In genomic region chr13:41052441-41052840, GRCh38 we compare ENCODE assay signal across 18 cellular contexts. TPM values are rescaled to one million over a fixed set of nuclear protein-coding genes. Genes with fewer than 3 reads are reported as not detected.
DNase-seq lines count a peak whose midpoint lies in the region; ATAC-seq and TF ChIP-seq lines count a peak whose summit lies in the region.
"Had no signal": no experiment of that assay in that cellular context is flagged by ENCODE, and none has a peak within 500 bp of the region (broad histone marks: within the 10 kb centered on the region; RNA-seq: fewer than 3 reads in every experiment).

No MANE protein-coding gene starts in this region.

- DNase-seq in breast epithelium (ENCODE audit: low spot score in 2 of 2), result no peak
- DNase-seq in mammary epithelial cell, result no peak
- no peak for DNase-seq in SJSA1 (ENCODE audit: low read depth in 1 of 2, low spot score in 2 of 2)
- DNase-seq in right lobe of liver, result no peak
- DNase-seq in thyroid gland, result peak; percentile 14 to 29
- no peak for DNase-seq in foreskin melanocyte
- no peak for DNase-seq in NCI-H187 treated with DMSO at 0.1 percent for 48 hours (lab: John Stamatoyannopoulos, UW)
- DNase-seq: activated CD4-positive, alpha-beta T cell treated with anti-CD3 and anti-CD28 coated beads for 48 hours; activated CD8-positive, alpha-beta memory T cell treated with anti-CD3 and anti-CD28 coated beads, Interleukin-2, amount 50 U/mL, for 4 hours; activated effector memory CD4-positive, alpha-beta T cell treated with Interleukin-2 at 50 U/mL for 16 hours; CD4-positive, CD25-positive, alpha-beta regulatory T cell; MV-4-11; NCI-H1930; NCI-H446; occipital lobe; stimulated activated naive CD4-positive, alpha-beta T cell had no signal

- no peak overlapping the region for H3K9ac ChIP-seq in mammary epithelial cell (ENCODE audit: insufficient read depth, low read length)

- no peak overlapping the region for H2AFZ ChIP-seq in mammary epithelial cell (ENCODE audit: low read depth, low read length)

- no peaks in the 10 kb centered on the region for H4K20me1 ChIP-seq in mammary epithelial cell (ENCODE audit: insufficient read depth, low read length)

- dilution Hi-C loops in mammary epithelial cell (cut with HindIII; ENCODE audit: low sequenced_read_pairs), result no loop called here

- H3K9me3 ChIP-seq in breast epithelium (no peaks in the 10 kb centered on the region), mammary epithelial cell (replicated peaks; ENCODE audit: insufficient read depth, low read length) (peaks cover 3% of the 10 kb centered on the region), SJSA1 (replicated peaks) (no peaks in the 10 kb centered on the region; the same call in 1 of the 2 replicates), right lobe of liver (no peaks in the 10 kb centered on the region), thyroid gland (no peaks in the 10 kb centered on the region)

- CTCF ChIA-PET in mammary epithelial cell (lab: Charles Lee; ENCODE audit: low non-redundant PET), result no interaction called here

- ATAC-seq in right lobe of liver, result peak; percentile 32 to 57 (median 39)
- no peak for ATAC-seq in GM21528 (IDR thresholded peaks at IDR 0.05; ENCODE audit: low FRiP score, unreplicated experiment)

- in situ Hi-C loops in mammary epithelial cell (cut with MboI; ENCODE audit: low sequenced_read_pairs in 2 of 2), result no loop called here

- H3K36me3 ChIP-seq in breast epithelium, result no peaks in the 10 kb centered on the region
- no peaks in the 10 kb centered on the region for H3K36me3 ChIP-seq in mammary epithelial cell (ENCODE audit: insufficient read depth, low read length)
- H3K36me3 ChIP-seq in SJSA1, result no peaks in the 10 kb centered on the region
- no peaks in the 10 kb centered on the region for H3K36me3 ChIP-seq in right lobe of liver
- no peaks in the 10 kb centered on the region for H3K36me3 ChIP-seq in thyroid gland
- H3K36me3 ChIP-seq: cardiac muscle cell had no signal

- no TSS peak for BruUV-seq in mammary epithelial cell (replicated peaks; lab: Mats Ljungman, UMichigan)

- H3K4me3 ChIP-seq in breast epithelium, result no peak overlapping the region
- no peak overlapping the region for H3K4me3 ChIP-seq in mammary epithelial cell (replicated peaks in 1 of 3; ENCODE audit: insufficient read depth in 1 of 3, low read depth in 2 of 3, low read length in 3 of 3)
- no peak overlapping the region for H3K4me3 ChIP-seq in SJSA1
- no peak overlapping the region for H3K4me3 ChIP-seq in right lobe of liver
- no peak overlapping the region for H3K4me3 ChIP-seq in thyroid gland (replicated peaks in 1 of 3)
- H3K4me3 ChIP-seq: cardiac muscle cell had no signal

- H3K27me3 ChIP-seq in breast epithelium, result no peaks in the 10 kb centered on the region
- H3K27me3 ChIP-seq in mammary epithelial cell (ENCODE audit: insufficient read depth, low read length), result no peaks in the 10 kb centered on the region
- no peaks in the 10 kb centered on the region for H3K27me3 ChIP-seq in SJSA1 (replicated peaks)
- no peaks in the 10 kb centered on the region for H3K27me3 ChIP-seq in right lobe of liver
- H3K27me3 ChIP-seq in thyroid gland, result no peaks in the 10 kb centered on the region
- H3K27me3 ChIP-seq: cardiac muscle cell had no signal

- intact Hi-C loops in breast epithelium (cut with DNase I; ENCODE audit: low total_unique reads) (no loop called here), mammary epithelial cell (cut with micrococcal nuclease) (no loop called here), right lobe of liver (cut with DNase I) (no loop called here), thyroid gland (cut with DNase I) (loop anchor here (10.0 kb wide), 1 partner anchor 58 kb away; no protein-coding TSS in a partner anchor)

- H3K79me2 ChIP-seq in mammary epithelial cell (ENCODE audit: insufficient read depth, low read length), result peaks cover 90% of the 10 kb centered on the region

- 91% methylated on average over 3 of the region's 3 CpGs for WGBS in mammary epithelial cell (ENCODE audit: low coverage, missing lambda C conversion rate)
- WGBS in right lobe of liver (ENCODE audit: insufficient coverage, low coverage, low lambda C conversion rate, missing lambda C conversion rate), result 14% methylated on average over 3 of the region's 3 CpGs
- 95 to 97% methylated on average over 3 of the region's 3 CpGs for WGBS in thyroid gland, 2 donors

- no peak overlapping the region for H3K4me2 ChIP-seq in mammary epithelial cell (ENCODE audit: insufficient read depth, low read depth, low read length)

- peak overlapping the region; percentile 67 to 77 for H3K27ac ChIP-seq in breast epithelium
- H3K27ac ChIP-seq in mammary epithelial cell (ENCODE audit: insufficient read depth, low read depth, low read length), result no peak overlapping the region
- peak overlapping the region; percentile 34; the same call in 1 of the 2 replicates for H3K27ac ChIP-seq in SJSA1
- H3K27ac ChIP-seq in right lobe of liver, result peak overlapping the region in 2 of 3 donors; percentile 73 to 89
- peak overlapping the region in 1 of 3 donors; percentile 29 for H3K27ac ChIP-seq in thyroid gland
- H3K27ac ChIP-seq: cardiac muscle cell had no signal

- no peak for TF ChIP-seq CTCF in breast epithelium (IDR thresholded peaks at IDR 0.05)
- TF ChIP-seq CTCF in mammary epithelial cell (conservative IDR thresholded peaks at IDR 0.05 in 1 of 2, IDR thresholded peaks at IDR 0.05 in 1 of 2; ENCODE audit: extremely low read depth in 1 of 2, insufficient read depth in 1 of 2, low read depth in 1 of 2, low read length in 2 of 2), result no peak
- TF ChIP-seq CTCF in right lobe of liver (IDR thresholded peaks at IDR 0.05), result no peak
- TF ChIP-seq CTCF in thyroid gland (IDR thresholded peaks at IDR 0.05), result no peak

- H3K4me1 ChIP-seq in breast epithelium, result no peaks in the 10 kb centered on the region
- peaks cover 7% of the 10 kb centered on the region for H3K4me1 ChIP-seq in mammary epithelial cell (ENCODE audit: insufficient read depth, low read length)
- H3K4me1 ChIP-seq in SJSA1 (replicated peaks), result peaks cover 17% of the 10 kb centered on the region
- H3K4me1 ChIP-seq in right lobe of liver, result peaks cover 0 to 54% (median 13%) of the 10 kb centered on the region in 4 donors
- H3K4me1 ChIP-seq in thyroid gland, result peaks cover 38 to 61% of the 10 kb centered on the region in 2 donors

- TF ChIP-seq POLR2A in breast epithelium (IDR thresholded peaks at IDR 0.05) (no peak), right lobe of liver (IDR thresholded peaks at IDR 0.05) (no peak), thyroid gland (IDR thresholded peaks at IDR 0.05) (no peak)

RNA-seq across cellular contexts. Expression of gene WBP4, which starts 8.9 kb away (rescaled TPM):
- total RNA-seq in breast epithelium, result 10 to 100 TPM; 12.7 to 16.5 (median 13.1) TPM
- 10 to 100 TPM in 1 of 2 donors, 1 to 10 TPM in 1; 5.0 to 12.4 TPM for total RNA-seq in mammary epithelial cell
- polyA plus RNA-seq in mammary epithelial cell, result 5.2 TPM
- polyA minus RNA-seq in mammary epithelial cell, result 0.98 TPM
- 11.7 and 12.4 TPM in 2 replicates for total RNA-seq in SJSA1 (2014; rRNA removed; shearing (Covaris generic))
- total RNA-seq in right lobe of liver, result 1 to 10 TPM; 3.8 to 6.9 (median 4.6) TPM
- 10 to 100 TPM in 3 of 4 donors, 1 to 10 TPM in 1; 9.4 to 19.2 (median 10.6) TPM for total RNA-seq in thyroid gland

RNA-seq across cellular contexts. Expression of gene ELF1, which starts 33.3 kb away (rescaled TPM):
- total RNA-seq in breast epithelium (100 to 1,000 TPM; 101 to 138 (median 104) TPM), mammary epithelial cell (10 to 100 TPM; 48.0 to 66.3 TPM), right lobe of liver (10 to 100 TPM; 24.1 to 35.4 (median 31.0) TPM), thyroid gland (100 to 1,000 TPM; 105 to 119 (median 110) TPM)
- 32.6 TPM for polyA plus RNA-seq in mammary epithelial cell
- polyA minus RNA-seq in mammary epithelial cell, result 51.3 TPM
- total RNA-seq in SJSA1 (2014; rRNA removed; shearing (Covaris generic)), result 8.6 and 9.4 TPM in 2 replicates

Comparison
In these comparisons a context has a peak if more than half of its experiments do, and no peak if none do; other contexts are left out.
1. DNase-seq: peak in thyroid gland (2 of 2); none in breast epithelium (0 of 2), mammary epithelial cell (single experiment), SJSA1 (0 of 2), right lobe of liver (0 of 3), foreskin melanocyte (single experiment) and NCI-H187 treated with DMSO at 0.1 percent for 48 hours (single experiment).